In genomic region chr15:34437687-34438086, GRCh38 we compare ENCODE assay signal across 8 cellular contexts. TPM values are rescaled to one million over a fixed set of nuclear protein-coding genes. Genes with fewer than 3 reads are reported as not detected.
A peak's percentile ranks its signal among the peaks of the same experiment; 100 is the strongest.
DNase-seq lines count a peak whose midpoint lies in the region; ATAC-seq, FAIRE-seq and TF ChIP-seq lines count a peak whose summit lies in the region.

Gene GOLGA8A (minus strand): TSS chr15:34437808. CDS start chr15:34389691, 48,117 bp downstream.

- peak within 1 kb of the TSS; percentile 34 for H3K4me3 ChIP-seq in endocrine pancreas (ENCODE audit: control insufficient read depth, insufficient read depth, low read length)

- peak within 1 kb of the TSS; percentile 41 for H3K9ac ChIP-seq in endocrine pancreas (ENCODE audit: control insufficient read depth, insufficient read depth, low read length)

- H3K36me3 Mint-ChIP-seq in mesothelial cell of epicardium = peaks cover 10% of the 10 kb centered on the region

- peak; percentile 68 for ATAC-seq in HG03064 (IDR thresholded peaks at IDR 0.05; ENCODE audit: low read depth, unreplicated experiment)

- POLR2A ChIA-PET in activated CD8-positive, alpha-beta memory T cell treated with anti-CD3 and anti-CD28 coated beads for 36 hours (lab: Charles Lee) = interaction anchor here (1.0 to 1.2 kb wide), 3 partner anchors 10 to 78 kb away, joined by 3 to 5 read pairs (median 4); no protein-coding TSS in a partner anchor

- H3K4me1 ChIP-seq in endocrine pancreas (ENCODE audit: control insufficient read depth, insufficient read depth, low read length) = no peaks in the 10 kb centered on the region

- FAIRE-seq in GM18507 (lab: Jason Lieb, UNC) = peak; percentile 88

- DNase-seq in GM18507 (ENCODE audit: extremely low spot score, insufficient read length, low read depth) (peak; percentile 55), NCI-H510A (lab: John Stamatoyannopoulos, UW) (peak; percentile 42), mesothelial cell of epicardium (ENCODE audit: low spot score in 2 of 2, unreplicated experiment in 2 of 2) (peak in 1 of 2 experiments; percentile 60), SIG-M5 treated with dmso at 0.1 percent for 504 hours (lab: John Stamatoyannopoulos, UW; ENCODE audit: unreplicated experiment) (no peak)
- peak; percentile 60 to 80 for DNase-seq in stimulated activated CD8-positive, alpha-beta memory T cell treated with anti-CD3 and anti-CD28 coated beads, Interleukin-15, amount 100 ng/mL, for 4 hours (ENCODE audit: low read depth in 2 of 2)

- H3K36me3 ChIP-seq in endocrine pancreas (ENCODE audit: control insufficient read depth, insufficient read depth, low read length) = no peaks in the 10 kb centered on the region

- H3K4me1 Mint-ChIP-seq in mesothelial cell of epicardium = peaks cover 14% of the 10 kb centered on the region

- CTCF ChIA-PET in activated CD8-positive, alpha-beta memory T cell treated with anti-CD3 and anti-CD28 coated beads for 36 hours (lab: Charles Lee) = interaction anchor here (0.6 kb wide), 1 partner anchor 80 kb away, joined by 3 read pairs; no protein-coding TSS in a partner anchor

- peaks cover 19% of the 10 kb centered on the region for H3K27me3 Mint-ChIP-seq in mesothelial cell of epicardium (ENCODE audit: low read depth)

- H3K4me3 Mint-ChIP-seq in mesothelial cell of epicardium = peak within 1 kb of the TSS; percentile 94

- H3K9me3 ChIP-seq in endocrine pancreas (ENCODE audit: control insufficient read depth, low read length) = no peaks in the 10 kb centered on the region

- H3K9me3 Mint-ChIP-seq in mesothelial cell of epicardium = no peaks in the 10 kb centered on the region

- TF ChIP-seq CTCF in mesothelial cell of epicardium (IDR thresholded peaks at IDR 0.05; ENCODE audit: unreplicated experiment) = no peak

- no peaks in the 10 kb centered on the region for H3K27me3 ChIP-seq in endocrine pancreas (ENCODE audit: control insufficient read depth, insufficient read depth, low read length)

- peak within 1 kb of the TSS; percentile 93 for H3K27ac Mint-ChIP-seq in mesothelial cell of epicardium

RNA-seq across cellular contexts. Expression of gene GOLGA8A, which starts in this region (rescaled TPM):
- total RNA-seq in activated CD8-positive, alpha-beta memory T cell treated with anti-CD3 and anti-CD28 coated beads for 36 hours = 100 to 1,000 TPM; 146 to 147 TPM
- total RNA-seq in mesothelial cell of epicardium = 381 to 396 TPM (median 383 TPM) in 3 replicates
